ENCODE assay signal across 23 cellular contexts in the genomic region with DNA sequence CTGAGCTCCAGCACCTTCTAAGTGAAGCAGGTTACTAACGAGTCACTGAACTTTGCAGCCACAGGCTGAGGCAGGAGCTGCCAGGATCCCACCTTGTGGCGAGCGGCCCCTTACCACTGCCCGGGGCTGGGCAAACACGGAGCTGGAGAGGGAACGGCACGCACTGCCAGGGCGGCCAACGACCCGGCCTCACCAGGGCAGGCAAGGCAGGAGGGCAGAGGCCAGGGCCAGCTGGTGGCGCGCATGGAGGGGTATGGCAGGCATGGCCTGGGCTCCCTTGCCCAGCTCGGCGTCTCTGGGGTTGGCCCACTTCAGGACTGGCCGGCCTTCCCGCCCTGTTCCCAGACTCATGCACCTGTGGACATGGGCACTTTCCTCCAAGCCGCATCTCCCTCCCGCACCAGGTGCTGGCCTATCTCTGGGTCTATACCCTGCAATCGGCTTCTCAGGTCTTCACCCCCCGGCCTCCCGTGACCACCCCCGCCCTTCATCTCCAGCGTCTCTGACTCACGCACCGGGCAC.
DNase-seq lines count a peak whose midpoint lies in the region; ATAC-seq, FAIRE-seq and TF ChIP-seq lines count a peak whose summit lies in the region.
"Had no signal": no experiment of that assay in that cellular context is flagged by ENCODE, and none has a peak within 500 bp of the region (broad histone marks: within the 10 kb centered on the region; RNA-seq: fewer than 3 reads in every experiment).

No MANE protein-coding gene starts in this region.

- ATAC-seq in activated CD8-positive, alpha-beta T cell treated with anti-CD3 and anti-CD28 coated beads, Interleukin-2, amount 10 ng/mL, durations not matched to agents 7 days and 5 days = no peak
- no peak for ATAC-seq in activated CD8-positive, alpha-beta T cell treated with anti-CD3 and anti-CD28 coated beads for 36 hours
- ATAC-seq: A549; CD8-positive, alpha-beta T cell had no signal

- H3K18ac ChIP-seq in H1 (ENCODE audit: extremely low read depth, low read length) = no peak overlapping the region
- no peak overlapping the region for H3K18ac ChIP-seq in neuronal stem cell (ENCODE audit: low read length)

- peak overlapping the region; percentile 25 for H3K27ac Mint-ChIP-seq in activated CD8-positive, alpha-beta T cell treated with anti-CD3 and anti-CD28 coated beads, Interleukin-2, amount 10 ng/mL, durations not matched to agents 7 days and 5 days
- no peak overlapping the region for H3K27ac Mint-ChIP-seq in activated CD8-positive, alpha-beta T cell treated with anti-CD3 and anti-CD28 coated beads for 36 hours
- H3K27ac Mint-ChIP-seq: B cell; CD4-positive, alpha-beta T cell; CD8-positive, alpha-beta T cell had no signal

- H3K27me3 Mint-ChIP-seq in activated CD8-positive, alpha-beta T cell treated with anti-CD3 and anti-CD28 coated beads, Interleukin-2, amount 10 ng/mL, durations not matched to agents 7 days and 5 days (ENCODE audit: low read depth) = no peaks in the 10 kb centered on the region
- no peaks in the 10 kb centered on the region for H3K27me3 Mint-ChIP-seq in activated CD8-positive, alpha-beta T cell treated with anti-CD3 and anti-CD28 coated beads for 36 hours
- H3K27me3 Mint-ChIP-seq: B cell; CD4-positive, alpha-beta T cell had no signal

- no peak for FAIRE-seq in H1 (lab: Jason Lieb, UNC)
- FAIRE-seq: A549, D721Med, G401.6, GM12891, GM19239 had no signal

- H3K4me3 ChIP-seq in H1 (ENCODE audit: extremely low read depth in 1 of 4, insufficient read depth in 2 of 4, low read depth in 3 of 4, low read length in 4 of 4) (no peak overlapping the region), neuronal stem cell (ENCODE audit: low read length in 2 of 2) (no peak overlapping the region), spleen (no peak overlapping the region)
- H3K4me3 ChIP-seq: A549; BLaER1 treated with 17β-estradiol and CSF1 and Interleukin-3, amounts not matched to agents 10 nM and 100 nM had no signal

- H3K9ac ChIP-seq in H1 (replicated peaks in 1 of 4; ENCODE audit: extremely low read depth in 1 of 4, low read depth in 3 of 4, low read length in 3 of 4) (no peak overlapping the region), neuronal stem cell (ENCODE audit: low read depth, low read length, poor library complexity) (no peak overlapping the region)
- H3K9ac ChIP-seq: BLaER1 treated with 17β-estradiol and CSF1 and Interleukin-3, amounts not matched to agents 10 nM and 100 nM had no signal

- no peaks in the 10 kb centered on the region for H3K79me2 ChIP-seq in H1 (ENCODE audit: control insufficient read depth in 1 of 2, insufficient read depth in 2 of 2, low read length in 2 of 2)

- no peak overlapping the region for H3K14ac ChIP-seq in H1 (ENCODE audit: insufficient read length)
- H3K14ac ChIP-seq in neuronal stem cell (ENCODE audit: low read length) = peak overlapping the region; percentile 98

- H3K4ac ChIP-seq in H1 (replicated peaks; ENCODE audit: insufficient read length, low read depth, low read length) (no peak overlapping the region), neuronal stem cell (ENCODE audit: low read length) (no peak overlapping the region)

- TF ChIP-seq POLR2A in H1 (IDR thresholded peaks at IDR 0.05; ENCODE audit: control extremely low read depth in 1 of 2, low read depth in 2 of 2, low read length in 2 of 2) (no peak), spleen (IDR thresholded peaks at IDR 0.05) (no peak)

- H2BK120ac ChIP-seq in H1 (replicated peaks; ENCODE audit: low read depth, low read length) (no peak overlapping the region), neuronal stem cell (ENCODE audit: low read depth, low read length) (no peak overlapping the region)

- DNase-seq in activated CD8-positive, alpha-beta T cell treated with anti-CD3 and anti-CD28 coated beads, Interleukin-2, amount 10 ng/mL, durations not matched to agents 7 days and 5 days = no peak
- no peak for DNase-seq in activated CD8-positive, alpha-beta T cell treated with anti-CD3 and anti-CD28 coated beads for 36 hours
- no peak for DNase-seq in H1 (ENCODE audit: low read depth in 1 of 2, low spot score in 2 of 2)
- no peak for DNase-seq in neuronal stem cell (ENCODE audit: low spot score)
- peak; percentile 70 for DNase-seq in spleen
- DNase-seq in effector CD4-positive, alpha-beta T cell = no peak
- DNase-seq in head of caudate nucleus = no peak
- DNase-seq: AML-193; Caco-2; Calu3; CD4-positive, alpha-beta T cell; CD8-positive, alpha-beta T cell; DMS79 treated with DMSO at 0.1 percent for 48 hours; GF-D8 had no signal

- peaks cover 17% of the 10 kb centered on the region for H3K4me1 Mint-ChIP-seq in activated CD8-positive, alpha-beta T cell treated with anti-CD3 and anti-CD28 coated beads, Interleukin-2, amount 10 ng/mL, durations not matched to agents 7 days and 5 days (ENCODE audit: low read depth)
- peaks cover 25% of the 10 kb centered on the region for H3K4me1 Mint-ChIP-seq in activated CD8-positive, alpha-beta T cell treated with anti-CD3 and anti-CD28 coated beads for 36 hours (ENCODE audit: low read depth)

- H3K9me3 Mint-ChIP-seq in activated CD8-positive, alpha-beta T cell treated with anti-CD3 and anti-CD28 coated beads, Interleukin-2, amount 10 ng/mL, durations not matched to agents 7 days and 5 days (ENCODE audit: insufficient read depth) = peaks cover 3% of the 10 kb centered on the region
- peaks cover 10% of the 10 kb centered on the region for H3K9me3 Mint-ChIP-seq in activated CD8-positive, alpha-beta T cell treated with anti-CD3 and anti-CD28 coated beads for 36 hours

- no peak overlapping the region for H3K56ac ChIP-seq in H1 (replicated peaks; ENCODE audit: insufficient read length, low read depth, low read length)

- no peak overlapping the region for H3K4me2 ChIP-seq in H1 (ENCODE audit: insufficient read depth in 1 of 2, low read depth in 2 of 2, low read length in 2 of 2)
- no peak overlapping the region for H3K4me2 ChIP-seq in neuronal stem cell (ENCODE audit: insufficient read depth, low read length, poor library complexity, severe bottlenecking)
- H3K4me2 ChIP-seq: A549; BLaER1 treated with 17β-estradiol and CSF1 and Interleukin-3, amounts not matched to agents 10 nM and 100 nM had no signal

- no peaks in the 10 kb centered on the region for H3K36me3 Mint-ChIP-seq in activated CD8-positive, alpha-beta T cell treated with anti-CD3 and anti-CD28 coated beads, Interleukin-2, amount 10 ng/mL, durations not matched to agents 7 days and 5 days (ENCODE audit: low read depth)
- no peaks in the 10 kb centered on the region for H3K36me3 Mint-ChIP-seq in activated CD8-positive, alpha-beta T cell treated with anti-CD3 and anti-CD28 coated beads for 36 hours (ENCODE audit: low read depth)
- H3K36me3 Mint-ChIP-seq: CD8-positive, alpha-beta T cell had no signal

- H2BK5ac ChIP-seq in H1 (ENCODE audit: low read depth, low read length) (no peak overlapping the region), neuronal stem cell (ENCODE audit: low read length) (no peak overlapping the region)

- no peaks in the 10 kb centered on the region; the same call in 1 of the 2 replicates for H3K23me2 ChIP-seq in H1 (ENCODE audit: low read depth, low read length)

- H2BK20ac ChIP-seq in H1 (ENCODE audit: low read length) = no peak overlapping the region

- WGBS in H1 (ENCODE audit: extremely low coverage in 1 of 2, insufficient coverage in 1 of 2, insufficient read length in 1 of 2, insufficient replicate concordance in 2 of 2, low coverage in 1 of 2, low lambda C conversion rate in 2 of 2, missing lambda C conversion rate in 1 of 2), 2 experiments = 85% methylated on average over 25 of the region's 25 CpGs; no CpG with 5 or more reads in 1 of the 2 experiments
- WGBS in neuronal stem cell (ENCODE audit: extremely low coverage in 2 of 2, insufficient read length in 2 of 2, insufficient replicate concordance in 1 of 2), 2 donors = no CpG with 5 or more reads among the region's 25 CpGs
- WGBS in spleen, 5 donors = 88 to 93% (median 92%) methylated on average over 14 to 25 of the region's 25 CpGs

- no peaks in the 10 kb centered on the region for H4K20me1 ChIP-seq in H1 (replicated peaks in 1 of 2; ENCODE audit: control insufficient read depth in 1 of 2, insufficient read depth in 2 of 2, low read length in 2 of 2)

- H4K5ac ChIP-seq in H1 (ENCODE audit: insufficient read length, low read depth, low read length) = no peak overlapping the region

- TF ChIP-seq CTCF in activated CD8-positive, alpha-beta T cell treated with anti-CD3 and anti-CD28 coated beads for 36 hours (IDR thresholded peaks at IDR 0.05) = no peak
- TF ChIP-seq CTCF in H1 (IDR thresholded peaks at IDR 0.05; ENCODE audit: control extremely low read depth in 1 of 3, insufficient read depth in 1 of 3, low read depth in 1 of 3, low read length in 3 of 3) = no peak
- no peak for TF ChIP-seq CTCF in spleen (IDR thresholded peaks at IDR 0.05 in 8 of 11, conservative IDR thresholded peaks at IDR 0.05 in 3 of 11)

- no peak overlapping the region for H4K8ac ChIP-seq in H1 (ENCODE audit: extremely low read depth, insufficient read depth, low read length)
- no peak overlapping the region for H4K8ac ChIP-seq in neuronal stem cell (ENCODE audit: low read depth, low read length)

- H3K23ac ChIP-seq in H1 (ENCODE audit: insufficient read length) (no peak overlapping the region), neuronal stem cell (ENCODE audit: low read depth, low read length, poor library complexity) (peak overlapping the region; percentile 17)

- TF ChIP-seq EP300 in H1 (IDR thresholded peaks at IDR 0.05; ENCODE audit: borderline replicate concordance in 1 of 2, low read depth in 2 of 2, low read length in 2 of 2) = no peak

- intact Hi-C loops in activated CD8-positive, alpha-beta T cell treated with anti-CD3 and anti-CD28 coated beads for 36 hours (cut with micrococcal nuclease) = no loop called here
- intact Hi-C loops in spleen (cut with DNase I; ENCODE audit: low total_unique reads) (no loop called here), head of caudate nucleus (cut with DNase I) (no loop called here)

- H2BK15ac ChIP-seq in H1 (ENCODE audit: low read length) = no peak overlapping the region
- H2BK15ac ChIP-seq in neuronal stem cell (ENCODE audit: low read length) = no peak overlapping the region

- H3K27me3 ChIP-seq in H1 (replicated peaks in 1 of 4; ENCODE audit: control insufficient read depth in 3 of 4, extremely low read depth in 1 of 4, insufficient read depth in 3 of 4, low read length in 3 of 4) (no peaks in the 10 kb centered on the region), neuronal stem cell (ENCODE audit: control insufficient read depth in 3 of 3, insufficient read depth in 3 of 3, low read depth in 1 of 3, low read length in 3 of 3) (no peaks in the 10 kb centered on the region), spleen (replicated peaks in 1 of 7) (no peaks in the 10 kb centered on the region)
- H3K27me3 ChIP-seq: BLaER1 treated with 17β-estradiol and CSF1 and Interleukin-3, amounts not matched to agents 10 nM and 100 nM had no signal

- no peak overlapping the region for H3K4me3 Mint-ChIP-seq in activated CD8-positive, alpha-beta T cell treated with anti-CD3 and anti-CD28 coated beads, Interleukin-2, amount 10 ng/mL, durations not matched to agents 7 days and 5 days
- H3K4me3 Mint-ChIP-seq in activated CD8-positive, alpha-beta T cell treated with anti-CD3 and anti-CD28 coated beads for 36 hours = no peak overlapping the region
- H3K4me3 Mint-ChIP-seq: B cell; CD4-positive, alpha-beta T cell; CD8-positive, alpha-beta T cell had no signal

- H3K4me1 ChIP-seq in H1 (replicated peaks in 1 of 4; ENCODE audit: control insufficient read depth in 3 of 4, insufficient read depth in 4 of 4, low read length in 3 of 4) (no peaks in the 10 kb centered on the region), neuronal stem cell (ENCODE audit: control insufficient read depth in 2 of 2, insufficient read depth in 1 of 2, low read depth in 1 of 2, low read length in 2 of 2) (no peaks in the 10 kb centered on the region), spleen (no peaks in the 10 kb centered on the region)
- H3K4me1 ChIP-seq: A549, Caco-2 had no signal

- CTCF ChIA-PET in activated CD8-positive, alpha-beta T cell treated with anti-CD3 and anti-CD28 coated beads, Interleukin-2, amount 10 ng/mL, durations not matched to agents 7 days and 5 days (lab: Charles Lee) = no interaction called here
- CTCF ChIA-PET in activated CD8-positive, alpha-beta T cell treated with anti-CD3 and anti-CD28 coated beads for 36 hours (lab: Charles Lee) = no interaction called here
- CTCF ChIA-PET in H1 (lab: Charles Lee; ENCODE audit: partially characterized antibody) = interaction anchor here (1.4 to 4.3 kb wide), 2 partner anchors 10 to 74 kb away, joined by 4 to 24 read pairs; no protein-coding TSS in a partner anchor

- TF ChIP-seq RAD21 in H1 (IDR thresholded peaks at IDR 0.05 in 1 of 2, conservative IDR thresholded peaks at IDR 0.05 in 1 of 2; ENCODE audit: low read depth in 2 of 2, low read length in 2 of 2) = no peak

- H3K27ac ChIP-seq in H1 (ENCODE audit: low read depth, low read length) (no peak overlapping the region), neuronal stem cell (replicated peaks; ENCODE audit: low read length) (no peak overlapping the region), spleen (no peak overlapping the region)
- H3K27ac ChIP-seq: 22Rv1; A549; BLaER1 treated with 17β-estradiol and CSF1 and Interleukin-3, amounts not matched to agents 10 nM and 100 nM; C4-2B had no signal

- no peaks in the 10 kb centered on the region for H3K79me1 ChIP-seq in H1 (ENCODE audit: low read depth, low read length)
- H3K79me1 ChIP-seq in neuronal stem cell (ENCODE audit: low read depth, low read length) = peaks cover 6% of the 10 kb centered on the region

- H2AFZ ChIP-seq in H1 (ENCODE audit: low read length) (no peak overlapping the region), neuronal stem cell (ENCODE audit: low read length) (no peak overlapping the region)

- H3K9me3 ChIP-seq in H1 (ENCODE audit: insufficient read depth in 2 of 2, low read depth in 1 of 2, low read length in 1 of 2) (no peaks in the 10 kb centered on the region; a peak in 1 of 4 replicates), neuronal stem cell (replicated peaks in 1 of 2; ENCODE audit: control insufficient read depth in 2 of 2, insufficient read depth in 1 of 2, low read depth in 1 of 2, low read length in 2 of 2) (peaks cover 5 to 9% of the 10 kb centered on the region in 2 donors), spleen (peaks cover 0 to 14% (median 10%) of the 10 kb centered on the region in 8 donors)
- H3K9me3 ChIP-seq: A549, Caco-2 had no signal

- H2AK5ac ChIP-seq in H1 (ENCODE audit: low read depth, low read length) (no peak overlapping the region), neuronal stem cell (ENCODE audit: low read depth, low read length) (peak overlapping the region; percentile 70)

- POLR2A ChIA-PET in activated CD8-positive, alpha-beta T cell treated with anti-CD3 and anti-CD28 coated beads, Interleukin-2, amount 10 ng/mL, durations not matched to agents 7 days and 5 days (lab: Charles Lee) = no interaction called here
- POLR2A ChIA-PET in activated CD8-positive, alpha-beta T cell treated with anti-CD3 and anti-CD28 coated beads for 36 hours (lab: Charles Lee) = no interaction called here
- POLR2A ChIA-PET in H1 (lab: Charles Lee; ENCODE audit: partially characterized antibody) = no interaction called here

- H3K36me3 ChIP-seq in H1 (ENCODE audit: control insufficient read depth in 2 of 4, insufficient read depth in 4 of 4, low read length in 3 of 4) (no peaks in the 10 kb centered on the region), neuronal stem cell (replicated peaks in 1 of 2; ENCODE audit: control insufficient read depth in 2 of 2, insufficient read depth in 2 of 2, low read length in 2 of 2) (peaks cover 0 to 1% of the 10 kb centered on the region in 2 donors), spleen (no peaks in the 10 kb centered on the region)

- peak overlapping the region; percentile 54 for H4K91ac ChIP-seq in H1 (replicated peaks; ENCODE audit: insufficient read length, low read length)
- H4K91ac ChIP-seq in neuronal stem cell (ENCODE audit: low read depth, low read length, poor library complexity) = no peak overlapping the region

- H2BK12ac ChIP-seq in H1 (ENCODE audit: low read depth, low read length) = no peak overlapping the region
- no peak overlapping the region for H2BK12ac ChIP-seq in neuronal stem cell (ENCODE audit: low read length)
